In the genomic region with DNA sequence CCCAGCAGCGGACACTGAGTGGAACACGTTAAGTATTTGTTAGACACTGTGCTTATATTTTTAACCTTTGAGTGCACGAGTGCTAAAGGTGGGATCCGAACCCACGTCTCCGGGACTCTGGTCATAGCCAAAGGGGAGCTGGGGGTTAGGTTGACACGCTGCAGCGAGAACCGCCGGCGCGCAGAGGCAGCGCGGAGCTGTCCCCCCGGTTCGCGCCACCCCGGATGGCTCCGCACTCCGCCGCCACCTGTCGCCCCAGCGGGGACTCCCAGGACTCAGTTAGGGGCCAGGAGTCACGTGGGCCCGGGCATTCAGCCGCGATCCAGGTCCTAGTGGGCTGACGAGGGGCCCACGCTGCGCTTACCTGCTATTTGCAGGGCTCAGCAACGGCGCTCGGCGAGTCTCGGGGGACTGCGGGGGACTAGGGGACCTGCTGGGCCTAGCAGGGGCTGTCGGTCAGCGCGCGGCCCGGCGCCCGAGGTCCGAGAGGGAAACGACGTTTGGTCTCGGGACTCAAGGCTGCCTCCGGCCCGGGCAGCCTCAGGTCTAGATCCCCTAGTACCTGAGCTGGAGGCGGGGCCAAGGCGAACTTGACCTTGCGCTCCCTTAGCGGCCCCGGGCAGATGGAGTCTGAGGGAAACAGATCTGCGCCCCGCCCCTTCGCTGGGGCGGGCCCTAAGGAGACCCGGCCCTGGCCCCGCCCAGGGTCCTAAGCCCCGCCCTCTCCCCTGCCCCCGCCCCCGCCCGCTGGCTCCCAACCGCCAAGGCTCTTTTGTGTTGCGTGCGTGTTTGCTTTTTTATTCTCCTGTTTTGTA, we compare ENCODE assay signal across 1 cellular context.
TF ChIP-seq lines count a peak whose summit lies in the region.

A gene (minus strand): TSS at position 632 of the 815 bp plus-strand sequence. CDS start 50,248 bp downstream, outside the sequence.

TF ChIP-seq in GM23338, 12 proteins besides CTCF, POLR2A, EP300 and RAD21 (continued from another document):
- TF ChIP-seq, protein P1, sequence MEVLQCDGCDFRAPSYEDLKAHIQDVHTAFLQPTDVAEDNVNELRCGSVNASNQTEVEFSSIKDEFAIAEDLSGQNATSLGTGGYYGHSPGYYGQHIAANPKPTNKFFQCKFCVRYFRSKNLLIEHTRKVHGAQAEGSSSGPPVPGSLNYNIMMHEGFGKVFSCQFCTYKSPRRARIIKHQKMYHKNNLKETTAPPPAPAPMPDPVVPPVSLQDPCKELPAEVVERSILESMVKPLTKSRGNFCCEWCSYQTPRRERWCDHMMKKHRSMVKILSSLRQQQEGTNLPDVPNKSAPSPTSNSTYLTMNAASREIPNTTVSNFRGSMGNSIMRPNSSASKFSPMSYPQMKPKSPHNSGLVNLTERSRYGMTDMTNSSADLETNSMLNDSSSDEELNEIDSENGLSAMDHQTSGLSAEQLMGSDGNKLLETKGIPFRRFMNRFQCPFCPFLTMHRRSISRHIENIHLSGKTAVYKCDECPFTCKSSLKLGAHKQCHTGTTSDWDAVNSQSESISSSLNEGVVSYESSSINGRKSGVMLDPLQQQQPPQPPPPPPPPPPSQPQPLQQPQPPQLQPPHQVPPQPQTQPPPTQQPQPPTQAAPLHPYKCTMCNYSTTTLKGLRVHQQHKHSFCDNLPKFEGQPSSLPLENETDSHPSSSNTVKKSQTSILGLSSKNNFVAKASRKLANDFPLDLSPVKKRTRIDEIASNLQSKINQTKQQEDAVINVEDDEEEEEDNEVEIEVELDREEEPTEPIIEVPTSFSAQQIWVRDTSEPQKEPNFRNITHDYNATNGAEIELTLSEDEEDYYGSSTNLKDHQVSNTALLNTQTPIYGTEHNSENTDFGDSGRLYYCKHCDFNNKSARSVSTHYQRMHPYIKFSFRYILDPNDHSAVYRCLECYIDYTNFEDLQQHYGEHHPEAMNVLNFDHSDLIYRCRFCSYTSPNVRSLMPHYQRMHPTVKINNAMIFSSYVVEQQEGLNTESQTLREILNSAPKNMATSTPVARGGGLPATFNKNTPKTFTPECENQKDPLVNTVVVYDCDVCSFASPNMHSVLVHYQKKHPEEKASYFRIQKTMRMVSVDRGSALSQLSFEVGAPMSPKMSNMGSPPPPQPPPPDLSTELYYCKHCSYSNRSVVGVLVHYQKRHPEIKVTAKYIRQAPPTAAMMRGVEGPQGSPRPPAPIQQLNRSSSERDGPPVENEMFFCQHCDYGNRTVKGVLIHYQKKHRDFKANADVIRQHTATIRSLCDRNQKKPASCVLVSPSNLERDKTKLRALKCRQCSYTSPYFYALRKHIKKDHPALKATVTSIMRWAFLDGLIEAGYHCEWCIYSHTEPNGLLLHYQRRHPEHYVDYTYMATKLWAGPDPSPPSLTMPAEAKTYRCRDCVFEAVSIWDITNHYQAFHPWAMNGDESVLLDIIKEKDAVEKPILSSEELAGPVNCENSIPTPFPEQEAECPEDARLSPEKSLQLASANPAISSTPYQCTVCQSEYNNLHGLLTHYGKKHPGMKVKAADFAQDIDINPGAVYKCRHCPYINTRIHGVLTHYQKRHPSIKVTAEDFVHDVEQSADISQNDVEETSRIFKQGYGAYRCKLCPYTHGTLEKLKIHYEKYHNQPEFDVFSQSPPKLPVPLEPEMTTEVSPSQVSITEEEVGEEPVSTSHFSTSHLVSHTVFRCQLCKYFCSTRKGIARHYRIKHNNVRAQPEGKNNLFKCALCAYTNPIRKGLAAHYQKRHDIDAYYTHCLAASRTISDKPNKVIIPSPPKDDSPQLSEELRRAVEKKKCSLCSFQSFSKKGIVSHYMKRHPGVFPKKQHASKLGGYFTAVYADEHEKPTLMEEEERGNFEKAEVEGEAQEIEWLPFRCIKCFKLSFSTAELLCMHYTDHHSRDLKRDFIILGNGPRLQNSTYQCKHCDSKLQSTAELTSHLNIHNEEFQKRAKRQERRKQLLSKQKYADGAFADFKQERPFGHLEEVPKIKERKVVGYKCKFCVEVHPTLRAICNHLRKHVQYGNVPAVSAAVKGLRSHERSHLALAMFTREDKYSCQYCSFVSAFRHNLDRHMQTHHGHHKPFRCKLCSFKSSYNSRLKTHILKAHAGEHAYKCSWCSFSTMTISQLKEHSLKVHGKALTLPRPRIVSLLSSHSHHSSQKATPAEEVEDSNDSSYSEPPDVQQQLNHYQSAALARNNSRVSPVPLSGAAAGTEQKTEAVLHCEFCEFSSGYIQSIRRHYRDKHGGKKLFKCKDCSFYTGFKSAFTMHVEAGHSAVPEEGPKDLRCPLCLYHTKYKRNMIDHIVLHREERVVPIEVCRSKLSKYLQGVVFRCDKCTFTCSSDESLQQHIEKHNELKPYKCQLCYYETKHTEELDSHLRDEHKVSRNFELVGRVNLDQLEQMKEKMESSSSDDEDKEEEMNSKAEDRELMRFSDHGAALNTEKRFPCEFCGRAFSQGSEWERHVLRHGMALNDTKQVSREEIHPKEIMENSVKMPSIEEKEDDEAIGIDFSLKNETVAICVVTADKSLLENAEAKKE (CRISPR knock-in tag; IDR thresholded peaks at IDR 0.05): no peak
TF ChIP-seq in GM23338: peak in this region for 1.
